In genomic region chr7:86295526-86295925, GRCh38 we compare ENCODE assay signal across 2 cellular contexts.
A peak's percentile ranks its signal among the peaks of the same experiment; 100 is the strongest.
TF ChIP-seq lines count a peak whose summit lies in the region.

No MANE protein-coding gene starts in this region.

TF ChIP-seq in GM12878, 131 proteins besides CTCF, POLR2A, EP300 and RAD21 (continued from another document):
- TF ChIP-seq BCL3 (IDR thresholded peaks at IDR 0.05; ENCODE audit: borderline replicate concordance, insufficient read depth, low read depth, low read length, poor library complexity, severe bottlenecking): peak; percentile 28

TF ChIP-seq in neural cell, 6 proteins besides CTCF, POLR2A, EP300 and RAD21 (continued from another document):
- TF ChIP-seq SMC3 (conservative IDR thresholded peaks at IDR 0.05; ENCODE audit: poor library complexity): no peak
TF ChIP-seq in neural cell: peak in this region for 0.
